ENCODE assay signal across 32 cellular contexts in genomic region chr6:17551383-17551958, GRCh38.
"Had no signal": no experiment of that assay in that cellular context is flagged by ENCODE, and none has a peak within 500 bp of the region (broad histone marks: within the 10 kb centered on the region; RNA-seq: fewer than 3 reads in every experiment).

No MANE protein-coding gene starts in this region.

- H3K27ac ChIP-seq: adrenal gland, body of pancreas, brain microvascular endothelial cell, breast epithelium, VCaP had no signal

- H3K27me3 ChIP-seq: adrenal gland, body of pancreas, brain microvascular endothelial cell, breast epithelium had no signal

- H3K4me3 ChIP-seq: adrenal gland, body of pancreas, breast epithelium had no signal

- H3K36me3 ChIP-seq: adrenal gland, breast epithelium had no signal

- H3K4me1 ChIP-seq: adrenal gland, body of pancreas, breast epithelium had no signal

- ATAC-seq: activated CD8-positive, alpha-beta T cell treated with anti-CD3 and anti-CD28 coated beads for 36 hours; activated naive CD4-positive, alpha-beta T cell treated with anti-CD3 and anti-CD28 coated beads, Interleukin-2, amount 50 U/mL, for 72 hours; activated T-cell treated with anti-CD3 and anti-CD28 coated beads, Interleukin-2, amount 50 U/mL, for 4 hours; activated T-cell treated with anti-CD3 and anti-CD28 coated beads, Interleukin-2, amount 50 U/mL, for 72 hours; activated T-helper 17 cell treated with anti-CD3 and anti-CD28 coated beads, Interleukin-2, amount 50 U/mL, for 72 hours; body of pancreas had no signal

- H3K9me3 ChIP-seq: adrenal gland, body of pancreas, breast epithelium had no signal

- DNase-seq: activated B cell treated with CpG ODN at 0.5 μM for 24 hours; activated CD4-positive, alpha-beta memory T cell treated with anti-CD3 and anti-CD28 coated beads for 36 hours; activated CD4-positive, alpha-beta T cell treated with anti-CD3 and anti-CD28 coated beads for 4 hours; activated CD4-positive, alpha-beta T cell treated with anti-CD3 and anti-CD28 coated beads, Interleukin-2, amount 10 ng/mL, durations not matched to agents 24 days and 14 days; activated CD4-positive, alpha-beta T cell treated with anti-CD3 and anti-CD28 coated beads, Interleukin-2, amount 50 U/mL, for 1 hour; activated CD4-positive, alpha-beta T cell treated with anti-CD3 and anti-CD28 coated beads, Interleukin-2, amount 50 U/mL, for 4 hours; activated CD4-positive, CD25-positive, alpha-beta regulatory T cell treated with anti-CD3 and anti-CD28 coated beads, Interleukin-2, amount 50 U/mL, for 72 hours; activated CD8-positive, alpha-beta memory T cell treated with anti-CD3 and anti-CD28 coated beads, Interleukin-2, amount 50 U/mL, for 4 hours; activated CD8-positive, alpha-beta T cell treated with anti-CD3 and anti-CD28 coated beads for 36 hours; activated effector memory CD4-positive, alpha-beta T cell treated with anti-CD3 and anti-CD28 coated beads, Interleukin-2, amount 50 U/mL, for 16 hours; activated gamma-delta T cell treated with Interleukin-2 at 50 U/mL for 16 hours; activated naive CD4-positive, alpha-beta T cell; activated naive CD4-positive, alpha-beta T cell treated with anti-CD3 and anti-CD28 coated beads for 36 hours; activated naive CD4-positive, alpha-beta T cell treated with anti-CD3 and anti-CD28 coated beads, Interleukin-2, amount 50 U/mL, for 16 hours; activated naive CD8-positive, alpha-beta T cell treated with anti-CD3 and anti-CD28 coated beads for 36 hours; activated T-cell treated with anti-CD3 and anti-CD28 coated beads for 4 hours; activated T-cell treated with anti-CD3 and anti-CD28 coated beads, Interleukin-2, amount 50 U/mL, for 1 hour; activated T-cell treated with anti-CD3 and anti-CD28 coated beads, Interleukin-2, amount 50 U/mL, for 4 hours; activated T-cell treated with anti-CD3 and anti-CD28 coated beads, Interleukin-2, amount 50 U/mL, for 72 hours; adrenal gland; amniotic stem cell; aorta; body of pancreas; brain microvascular endothelial cell; cerebellar nuclear complex; T-helper 1 cell; T-helper 2 cell; T-helper 9 cell had no signal
